24 cellular contexts compared by ENCODE assay signal in the genomic region with DNA sequence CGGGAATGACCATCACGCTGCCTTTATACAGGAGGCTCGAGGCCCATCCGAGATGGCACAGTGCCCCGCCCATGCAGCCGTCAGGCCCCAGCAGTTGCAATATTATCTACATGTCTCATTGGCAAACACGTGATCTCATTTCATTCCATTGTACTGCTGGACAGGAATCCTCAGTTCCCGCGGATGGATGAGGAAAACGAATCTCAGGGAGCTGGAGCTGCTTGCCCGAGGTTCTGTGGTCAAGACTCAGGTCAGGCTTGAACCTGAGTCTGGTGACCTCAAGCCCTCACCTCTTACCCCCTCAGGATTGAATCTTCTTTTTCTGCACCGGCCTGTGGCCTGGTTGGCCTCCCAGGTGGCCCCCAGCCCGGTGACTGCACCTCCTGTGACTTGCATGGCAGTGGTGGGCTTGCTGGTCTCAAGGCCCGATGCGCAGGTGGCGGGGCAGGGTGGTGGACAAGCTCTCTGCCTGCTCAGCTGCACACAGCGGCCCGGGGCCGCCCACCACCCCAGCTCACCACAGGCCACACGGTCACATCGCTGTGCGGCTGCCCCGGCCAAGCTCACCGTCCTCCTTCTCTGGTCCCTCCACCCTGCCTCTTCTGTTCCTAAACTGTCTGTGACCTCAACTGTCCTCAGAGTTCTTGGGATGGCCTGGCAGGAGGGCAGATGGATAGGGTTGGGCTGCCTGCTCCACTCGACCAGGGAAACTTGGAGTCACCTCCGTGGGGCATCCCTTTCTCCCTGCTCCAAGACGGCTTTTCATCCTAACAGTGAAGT. TPM values are rescaled to one million over a fixed set of nuclear protein-coding genes. Genes with fewer than 3 reads are reported as not detected.
DNase-seq lines count a peak whose midpoint lies in the region; ATAC-seq and TF ChIP-seq lines count a peak whose summit lies in the region.
"Had no signal": no experiment of that assay in that cellular context is flagged by ENCODE, and none has a peak within 500 bp of the region (broad histone marks: within the 10 kb centered on the region; RNA-seq: fewer than 3 reads in every experiment).

No MANE protein-coding gene starts in this region.

- peaks cover 18% of the 10 kb centered on the region for H3K4me1 ChIP-seq in neural progenitor cell
- H3K4me1 ChIP-seq: A549 had no signal

- no peak overlapping the region for H3K27ac Mint-ChIP-seq in natural killer cell treated with Interleukin-12 subunit alpha and Interleukin-12 subunit beta and Interleukin-15 and Interleukin-18, amount 100 ng/mL, for 72 hours
- H3K27ac Mint-ChIP-seq in natural killer cell (no peak overlapping the region), neural progenitor cell (peak overlapping the region; percentile 100), immature natural killer cell (no peak overlapping the region)

- ATAC-seq in natural killer cell treated with Interleukin-12 subunit alpha and Interleukin-12 subunit beta and Interleukin-15 and Interleukin-18, amount 100 ng/mL, for 72 hours, result no peak
- ATAC-seq in natural killer cell, result no peak
- ATAC-seq in HG03135 (IDR thresholded peaks at IDR 0.05; ENCODE audit: unreplicated experiment), result no peak
- ATAC-seq: A549, body of pancreas, lower lobe of right lung, Right ventricle myocardium inferior had no signal

- H3K4me3 ChIP-seq in neural progenitor cell, result no peak overlapping the region
- H3K4me3 ChIP-seq: A549, body of pancreas, lower lobe of right lung, thoracic aorta had no signal

- H3K4me1 Mint-ChIP-seq in natural killer cell treated with Interleukin-12 subunit alpha and Interleukin-12 subunit beta and Interleukin-15 and Interleukin-18, amount 100 ng/mL, for 72 hours (ENCODE audit: low read depth in 2 of 2), result peaks cover 16 to 18% of the 10 kb centered on the region in 2 donors
- H3K4me1 Mint-ChIP-seq in natural killer cell, result peaks cover 17 to 21% of the 10 kb centered on the region in 2 donors
- peaks cover 57% of the 10 kb centered on the region for H3K4me1 Mint-ChIP-seq in neural progenitor cell
- peaks cover 12 to 16% of the 10 kb centered on the region in 2 donors for H3K4me1 Mint-ChIP-seq in immature natural killer cell
- H3K4me1 Mint-ChIP-seq: CD14-positive monocyte had no signal

- intact Hi-C loops in natural killer cell (cut with micrococcal nuclease), result no loop called here

- no peaks in the 10 kb centered on the region for H3K36me3 ChIP-seq in neural progenitor cell
- H3K36me3 ChIP-seq: lower lobe of right lung, thoracic aorta had no signal

- no peaks in the 10 kb centered on the region for H3K27me3 ChIP-seq in neural progenitor cell
- H3K27me3 ChIP-seq: body of pancreas had no signal

- H3K4me3 Mint-ChIP-seq in natural killer cell treated with Interleukin-12 subunit alpha and Interleukin-12 subunit beta and Interleukin-15 and Interleukin-18, amount 100 ng/mL, for 72 hours, result no peak overlapping the region
- H3K4me3 Mint-ChIP-seq in natural killer cell (no peak overlapping the region), neural progenitor cell (peak overlapping the region; percentile 72), immature natural killer cell (no peak overlapping the region)
- H3K4me3 Mint-ChIP-seq: CD14-positive monocyte, naive B cell had no signal

- H3K9me3 ChIP-seq in neural progenitor cell (ENCODE audit: low read depth), result no peaks in the 10 kb centered on the region
- H3K9me3 ChIP-seq: A549, body of pancreas, lower lobe of right lung, thoracic aorta had no signal

- no peaks in the 10 kb centered on the region for H3K79me2 ChIP-seq in neural progenitor cell (ENCODE audit: low read depth)

- peak; percentile 53 for DNase-seq in natural killer cell treated with Interleukin-12 subunit alpha and Interleukin-12 subunit beta and Interleukin-15 and Interleukin-18, amount 100 ng/mL, for 72 hours (ENCODE audit: low spot score)
- DNase-seq in natural killer cell, result no peak
- DNase-seq in fibroblast of peridontal ligament (ENCODE audit: extremely low read depth), result peak; percentile 23
- no peak for DNase-seq in neural progenitor cell (ENCODE audit: low spot score)
- DNase-seq in NCI-H2029 treated with DMSO at 0.1 percent for 48 hours (lab: John Stamatoyannopoulos, UW), result no peak
- DNase-seq in immature natural killer cell, result no peak
- DNase-seq in NCI-H1694 (lab: John Stamatoyannopoulos, UW), result no peak
- DNase-seq: activated CD4-positive, alpha-beta T cell treated with anti-CD3 and anti-CD28 coated beads, Interleukin-2, amount 50 U/mL, for 48 hours; activated naive CD4-positive, alpha-beta T cell treated with anti-CD3 and anti-CD28 coated beads, Interleukin-2, amount 50 U/mL, for 16 hours; activated T-cell treated with anti-CD3 and anti-CD28 coated beads, Interleukin-2, amount 50 U/mL, for 1 hour; body of pancreas; DMS 273 treated with DMSO at 0.1 percent for 48 hours; erythroblast; lower lobe of right lung; naive B cell; NCI-H146; NCI-H510A; stimulated activated CD4-positive, alpha-beta T cell treated with anti-CD3 and anti-CD28 coated beads, Interleukin-12 subunit alpha, Interleukin-12 subunit beta, amount 100 ng/mL, for 4 hours; T-helper 1 cell had no signal

- H3K9me3 Mint-ChIP-seq in natural killer cell treated with Interleukin-12 subunit alpha and Interleukin-12 subunit beta and Interleukin-15 and Interleukin-18, amount 100 ng/mL, for 72 hours, result no peaks in the 10 kb centered on the region
- no peaks in the 10 kb centered on the region for H3K9me3 Mint-ChIP-seq in natural killer cell
- no peaks in the 10 kb centered on the region for H3K9me3 Mint-ChIP-seq in neural progenitor cell
- H3K9me3 Mint-ChIP-seq in immature natural killer cell, result no peaks in the 10 kb centered on the region
- H3K9me3 Mint-ChIP-seq: CD14-positive monocyte, naive B cell had no signal

- no peak overlapping the region for H2AFZ ChIP-seq in neural progenitor cell (replicated peaks)

- H4K20me1 ChIP-seq in neural progenitor cell (ENCODE audit: low read depth), result no peaks in the 10 kb centered on the region

- no peak overlapping the region for H3K9ac ChIP-seq in neural progenitor cell

- H3F3A ChIP-seq in neural progenitor cell (ENCODE audit: low read depth), result peaks cover 23% of the 10 kb centered on the region

- no peak for TF ChIP-seq CTCF in natural killer cell (IDR thresholded peaks at IDR 0.05)
- TF ChIP-seq CTCF in neural progenitor cell (IDR thresholded peaks at IDR 0.05), result no peak

- no peak overlapping the region for H3K27ac ChIP-seq in neural progenitor cell
- H3K27ac ChIP-seq: A549, body of pancreas, thoracic aorta had no signal

- no peaks in the 10 kb centered on the region for H3K36me3 Mint-ChIP-seq in natural killer cell treated with Interleukin-12 subunit alpha and Interleukin-12 subunit beta and Interleukin-15 and Interleukin-18, amount 100 ng/mL, for 72 hours
- H3K36me3 Mint-ChIP-seq in natural killer cell (no peaks in the 10 kb centered on the region), neural progenitor cell (no peaks in the 10 kb centered on the region), immature natural killer cell (no peaks in the 10 kb centered on the region)
- H3K36me3 Mint-ChIP-seq: CD14-positive monocyte, naive B cell had no signal

- H3K4me2 ChIP-seq in neural progenitor cell, result no peak overlapping the region
- H3K4me2 ChIP-seq: A549 had no signal

- peaks cover 0 to 8% of the 10 kb centered on the region in 2 donors for H3K27me3 Mint-ChIP-seq in natural killer cell treated with Interleukin-12 subunit alpha and Interleukin-12 subunit beta and Interleukin-15 and Interleukin-18, amount 100 ng/mL, for 72 hours
- peaks cover 0 to 4% of the 10 kb centered on the region in 2 donors for H3K27me3 Mint-ChIP-seq in natural killer cell (ENCODE audit: low read depth in 2 of 2)
- peaks cover 8% of the 10 kb centered on the region for H3K27me3 Mint-ChIP-seq in neural progenitor cell (ENCODE audit: insufficient read depth, low read depth)
- H3K27me3 Mint-ChIP-seq in immature natural killer cell (ENCODE audit: low read depth in 3 of 3), result peaks cover 4 to 8% (median 6%) of the 10 kb centered on the region in 3 donors
- H3K27me3 Mint-ChIP-seq: naive B cell had no signal

RNA-seq across cellular contexts. Expression of a gene that starts 52.0 kb away (rescaled TPM):
- 10 to 100 TPM; 17.5 to 25.5 TPM for total RNA-seq in natural killer cell treated with Interleukin-12 subunit alpha and Interleukin-12 subunit beta and Interleukin-15 and Interleukin-18, amount 100 ng/mL, for 72 hours
- 10 to 100 TPM; 18.9 to 35.9 (median 28.8) TPM for total RNA-seq in natural killer cell
- 31.1 and 71.0 TPM in 2 replicates for total RNA-seq in neural progenitor cell (ENCODE audit: low replicate concordance)
- 1 to 10 TPM; 5.1 to 6.6 (median 6.0) TPM for polyA plus RNA-seq in immature natural killer cell

Comparison
In these comparisons a context has a peak if more than half of its experiments do, and no peak if none do; other contexts are left out.
1. DNase-seq: peak in natural killer cell treated with Interleukin-12 subunit alpha and Interleukin-12 subunit beta and Interleukin-15 and Interleukin-18, amount 100 ng/mL, for 72 hours (single experiment) and fibroblast of peridontal ligament (single experiment); none in natural killer cell (single experiment), neural progenitor cell (single experiment), NCI-H2029 treated with DMSO at 0.1 percent for 48 hours (single experiment), immature natural killer cell (0 of 3) and NCI-H1694 (single experiment).